Comparison of ENCODE assay signal across 17 cellular contexts in genomic region chr10:102068216-102068615, GRCh38. TPM values are rescaled to one million over a fixed set of nuclear protein-coding genes. Genes with fewer than 3 reads are reported as not detected.
A peak's percentile ranks its signal among the peaks of the same experiment; 100 is the strongest.
DNase-seq lines count a peak whose midpoint lies in the region; ATAC-seq and TF ChIP-seq lines count a peak whose summit lies in the region.
"Had no signal": no experiment of that assay in that cellular context is flagged by ENCODE, and none has a peak within 500 bp of the region (broad histone marks: within the 10 kb centered on the region; RNA-seq: fewer than 3 reads in every experiment).

No MANE protein-coding gene starts in this region.

- TF ChIP-seq EP300 in ovary (IDR thresholded peaks at IDR 0.05) = no peak

- TF ChIP-seq CTCF in HL-60 (IDR thresholded peaks at IDR 0.05; ENCODE audit: insufficient read depth, low read length) (no peak), body of pancreas (IDR thresholded peaks at IDR 0.05) (no peak), ovary (IDR thresholded peaks at IDR 0.05) (no peak)

- H3K36me3 ChIP-seq in body of pancreas (replicated peaks in 1 of 2; ENCODE audit: insufficient read depth in 1 of 2, low read depth in 2 of 2) = no peaks in the 10 kb centered on the region
- H3K36me3 ChIP-seq in ovary = no peaks in the 10 kb centered on the region

- H3K27me3 ChIP-seq in HL-60 (ENCODE audit: insufficient read depth, poor library complexity, severe bottlenecking) (no peaks in the 10 kb centered on the region), body of pancreas (no peaks in the 10 kb centered on the region), ovary (no peaks in the 10 kb centered on the region)

- peak; percentile 53 for DNase-seq in NCI-H146 (lab: John Stamatoyannopoulos, UW)
- DNase-seq in NCI-H146 treated with DMSO at 0.1 percent for 48 hours (lab: John Stamatoyannopoulos, UW; ENCODE audit: unreplicated experiment) = no peak
- no peak for DNase-seq in HL-60 (ENCODE audit: low read depth in 1 of 2, low spot score in 1 of 2)
- peak; percentile 14 to 59 (median 46) for DNase-seq in body of pancreas
- peak; percentile 43 to 64 (median 52) for DNase-seq in ovary
- DNase-seq in head of caudate nucleus = no peak
- DNase-seq in GDM1 (lab: John Stamatoyannopoulos, UW) = no peak
- DNase-seq: activated CD8-positive, alpha-beta T cell treated with anti-CD3 and anti-CD28 coated beads for 36 hours; activated naive CD4-positive, alpha-beta T cell treated with anti-CD3 and anti-CD28 coated beads, Interleukin-2, amount 50 U/mL, for 16 hours; cortex of kidney; DMS79; GOT3; NCI-H1048; T-helper 2 cell; trophoblast cell had no signal

- intact Hi-C loops in body of pancreas (cut with DNase I) (no loop called here), ovary (cut with DNase I) (loop anchor here in 2 of 4 donors (5.0 to 10.0 kb wide), 2 partner anchors 47 to 49 kb away; no protein-coding TSS in a partner anchor), head of caudate nucleus (cut with DNase I) (no loop called here)

- TF ChIP-seq POLR2A in body of pancreas (IDR thresholded peaks at IDR 0.05) = no peak
- no peak for TF ChIP-seq POLR2A in ovary (IDR thresholded peaks at IDR 0.05)

- 22 to 50% methylated on average over 1 of the region's 1 CpG for WGBS in body of pancreas, 2 donors
- 0 to 18% (median 16%) methylated on average over 1 of the region's 1 CpG for WGBS in ovary, 3 donors

- ATAC-seq in body of pancreas (no peak), GM21825 (IDR thresholded peaks at IDR 0.05; ENCODE audit: unreplicated experiment) (no peak)
- ATAC-seq: A549; activated CD8-positive, alpha-beta T cell treated with anti-CD3 and anti-CD28 coated beads for 36 hours had no signal

- H3K9me3 ChIP-seq in body of pancreas = no peaks in the 10 kb centered on the region
- no peaks in the 10 kb centered on the region for H3K9me3 ChIP-seq in ovary
- H3K9me3 ChIP-seq: A549 had no signal

- H3K4me1 ChIP-seq in body of pancreas (peaks cover 35% of the 10 kb centered on the region), ovary (ENCODE audit: insufficient read depth) (peaks cover 7% of the 10 kb centered on the region)

- peak overlapping the region; percentile 32; the same call in 1 of the 2 replicates for H3K27ac ChIP-seq in HL-60 (replicated peaks)
- no peak overlapping the region for H3K27ac ChIP-seq in body of pancreas
- no peak overlapping the region for H3K27ac ChIP-seq in ovary
- H3K27ac ChIP-seq: A549 had no signal

- no peak overlapping the region for H3K4me3 ChIP-seq in HL-60 (replicated peaks; ENCODE audit: insufficient read depth, low read length)
- no peak overlapping the region for H3K4me3 ChIP-seq in body of pancreas
- no peak overlapping the region for H3K4me3 ChIP-seq in ovary
- H3K4me3 ChIP-seq: A549 had no signal

RNA-seq across cellular contexts. Expression of gene HPS6, which starts 3.1 kb away (rescaled TPM):
- total RNA-seq in body of pancreas (10 to 100 TPM; 16.6 to 33.0 TPM), ovary (10 to 100 TPM; 14.4 to 20.9 (median 16.9) TPM)
- polyA plus RNA-seq in ovary = 1 to 10 TPM; 2.6 to 7.6 TPM

RNA-seq across cellular contexts. Expression of gene ARMH3, which starts 12.2 kb away (rescaled TPM):
- total RNA-seq in body of pancreas (1 to 10 TPM; 5.6 to 8.3 TPM), ovary (10 to 100 TPM in 6 of 7 donors, 1 to 10 TPM in 1; 9.1 to 24.2 (median 18.1) TPM)
- 10 to 100 TPM; 17.9 to 20.4 TPM for polyA plus RNA-seq in ovary

RNA-seq across cellular contexts. Expression of gene LDB1, which starts 52.0 kb away (rescaled TPM):
- 10 to 100 TPM; 17.1 to 24.4 TPM for total RNA-seq in body of pancreas
- 100 to 1,000 TPM in 4 of 7 donors, 10 to 100 TPM in 3; 59.0 to 141 (median 113) TPM for total RNA-seq in ovary
- polyA plus RNA-seq in ovary = 10 to 100 TPM; 72.0 to 93.2 TPM

Comparison
In these comparisons a context has a peak if more than half of its experiments do, and no peak if none do; other contexts are left out.
1. DNase-seq: peak in NCI-H146 (single experiment), body of pancreas (4 of 4) and ovary (5 of 5); none in NCI-H146 treated with DMSO at 0.1 percent for 48 hours (single experiment), HL-60 (0 of 2), head of caudate nucleus (0 of 42) and GDM1 (single experiment).